Comparison of ENCODE assay signal across 2 cellular contexts in genomic region chr15:69555080-69555479, GRCh38.
A peak's percentile ranks its signal among the peaks of the same experiment; 100 is the strongest.
TF ChIP-seq lines count a peak whose summit lies in the region.

No MANE protein-coding gene starts in this region.

TF ChIP-seq in GM23338, 12 proteins besides CTCF, POLR2A, EP300 and RAD21:
- TF ChIP-seq ZNF462 (CRISPR knock-in tag; IDR thresholded peaks at IDR 0.05) (no peak), ZNF331 (CRISPR knock-in tag; IDR thresholded peaks at IDR 0.05; ENCODE audit: low read depth) (no peak), STAT1 (IDR thresholded peaks at IDR 0.05; ENCODE audit: unreplicated experiment) (no peak), EZH2 (IDR thresholded peaks at IDR 0.05; ENCODE audit: low read depth, unreplicated experiment) (no peak), ZNF114 (CRISPR knock-in tag; IDR thresholded peaks at IDR 0.05) (no peak), NANOG (IDR thresholded peaks at IDR 0.05; ENCODE audit: borderline replicate concordance) (no peak), REST (IDR thresholded peaks at IDR 0.05; ENCODE audit: unreplicated experiment) (no peak), CREB1 (CRISPR knock-in tag; IDR thresholded peaks at IDR 0.05; ENCODE audit: low read depth) (no peak), EZH2phosphoT487 (IDR thresholded peaks at IDR 0.05; ENCODE audit: unreplicated experiment) (no peak), ETS1 (IDR thresholded peaks at IDR 0.05) (no peak), JUNB (IDR thresholded peaks at IDR 0.05; ENCODE audit: unreplicated experiment) (no peak), POLR2AphosphoS5 (IDR thresholded peaks at IDR 0.05; ENCODE audit: low read depth) (no peak)

TF ChIP-seq in K562, 482 proteins besides CTCF, POLR2A, EP300 and RAD21 (continued from another document):
- peak; percentile 76 for TF ChIP-seq ZBTB40 (IDR thresholded peaks at IDR 0.05)
- TF ChIP-seq ZBTB40 (CRISPR knock-in tag; IDR thresholded peaks at IDR 0.05) = no peak
- TF ChIP-seq HDGF (IDR thresholded peaks at IDR 0.05) = no peak
- no peak for TF ChIP-seq ZNF316 (IDR thresholded peaks at IDR 0.05)
- no peak for TF ChIP-seq PTRF (tag; IDR thresholded peaks at IDR 0.05)
- TF ChIP-seq RFX1 (IDR thresholded peaks at IDR 0.05) = no peak
- TF ChIP-seq ZNF655 (CRISPR knock-in tag; IDR thresholded peaks at IDR 0.05) = no peak
